Comparison of ENCODE assay signal across 10 cellular contexts in genomic region chr7:73721237-73721848, GRCh38. TPM values are rescaled to one million over a fixed set of nuclear protein-coding genes. Genes with fewer than 3 reads are reported as not detected.
A peak's percentile ranks its signal among the peaks of the same experiment; 100 is the strongest.
DNase-seq lines count a peak whose midpoint lies in the region; ATAC-seq lines count a peak whose summit lies in the region.
"Had no signal": no experiment of that assay in that cellular context is flagged by ENCODE, and none has a peak within 500 bp of the region (broad histone marks: within the 10 kb centered on the region; RNA-seq: fewer than 3 reads in every experiment).

No MANE protein-coding gene starts in this region.

- intact Hi-C loops in left cardiac atrium (cut with DNase I), result loop anchor here in 1 of 2 donors (5.0 kb wide), 1 partner anchor 49 kb away; no protein-coding TSS in a partner anchor

- H3K36me3 ChIP-seq in skeletal muscle tissue (ENCODE audit: control insufficient read depth in 3 of 3, insufficient read depth in 3 of 3, low read length in 3 of 3), result no peaks in the 10 kb centered on the region

- peak overlapping the region; percentile 49 for H3K27ac ChIP-seq in skeletal muscle tissue (ENCODE audit: low read depth, low read length)

- peaks cover 23 to 37% (median 26%) of the 10 kb centered on the region in 3 donors for H3K4me1 ChIP-seq in skeletal muscle tissue (ENCODE audit: control insufficient read depth in 3 of 3, insufficient read depth in 3 of 3, low read length in 3 of 3)

- H3K9me3 ChIP-seq in skeletal muscle tissue (ENCODE audit: control insufficient read depth in 3 of 3, low read length in 3 of 3), result no peaks in the 10 kb centered on the region

- ATAC-seq in left cardiac atrium (peak; percentile 55 to 76), GM21825 (IDR thresholded peaks at IDR 0.05; ENCODE audit: unreplicated experiment) (no peak)

- no peaks in the 10 kb centered on the region for H3K27me3 ChIP-seq in skeletal muscle tissue (ENCODE audit: control insufficient read depth in 3 of 3, insufficient read depth in 3 of 3, low read length in 3 of 3)

- H3K4me3 ChIP-seq in skeletal muscle tissue (ENCODE audit: low read length in 3 of 3), result no peak overlapping the region

- DNase-seq in DMS153 (lab: John Stamatoyannopoulos, UW) (peak; percentile 15), DMS153 treated with DMSO at 0.1 percent for 48 hours (lab: John Stamatoyannopoulos, UW; ENCODE audit: unreplicated experiment) (no peak), RPMI7951 (ENCODE audit: low read depth) (peak; percentile 82), left cardiac atrium (peak; percentile 72), AG20443 (ENCODE audit: low spot score) (no peak)
- DNase-seq in stimulated activated CD4-positive, alpha-beta T cell treated with anti-CD3 and anti-CD28 coated beads, Interleukin-15, amount 100 ng/mL, for 24 hours, result no peak
- DNase-seq: activated CD4-positive, alpha-beta T cell treated with anti-CD3 and anti-CD28 coated beads for 48 hours; NCI-H526 had no signal

- peak overlapping the region in 1 of 3 donors; percentile 16 for H3K9ac ChIP-seq in skeletal muscle tissue (ENCODE audit: low read depth in 1 of 3, low read length in 3 of 3)

RNA-seq across cellular contexts. Expression of gene STX1A, which starts 1.9 kb away (rescaled TPM):
- 36.4 and 45.6 TPM in 2 replicates for total RNA-seq in RPMI7951 (2014; rRNA removed; shearing (Covaris generic))
- 1 to 10 TPM; 2.0 to 2.6 TPM for total RNA-seq in left cardiac atrium
- total RNA-seq in skeletal muscle tissue, result 8.4 TPM

RNA-seq across cellular contexts. Expression of gene ABHD11, which starts 17.3 kb away (rescaled TPM):
- total RNA-seq in RPMI7951 (2014; rRNA removed; shearing (Covaris generic)), result 19.8 and 20.7 TPM in 2 replicates
- total RNA-seq in left cardiac atrium (10 to 100 TPM; 22.6 to 27.4 TPM), skeletal muscle tissue (13.6 TPM)

RNA-seq across cellular contexts. Expression of gene BUD23, which starts 37.9 kb away (rescaled TPM):
- total RNA-seq in RPMI7951 (2014; rRNA removed; shearing (Covaris generic)), result 54.5 and 55.3 TPM in 2 replicates
- total RNA-seq in left cardiac atrium, result 10 to 100 TPM; 70.3 to 72.5 TPM
- total RNA-seq in skeletal muscle tissue, result 45.4 TPM

RNA-seq across cellular contexts. Expression of gene DNAJC30, which starts 38.1 kb away (rescaled TPM):
- total RNA-seq in RPMI7951 (2014; rRNA removed; shearing (Covaris generic)), result 2.3 and 2.5 TPM in 2 replicates
- total RNA-seq in left cardiac atrium (10 to 100 TPM; 13.6 to 14.3 TPM), skeletal muscle tissue (1.6 TPM)

RNA-seq across cellular contexts. Expression of gene CLDN3, which starts 48.7 kb away (rescaled TPM):
- total RNA-seq in RPMI7951 (2014; rRNA removed; shearing (Covaris generic)), result not detected in 2 replicates
- total RNA-seq in left cardiac atrium, result not detected
- total RNA-seq in skeletal muscle tissue, result 0.52 TPM

Comparison
In these comparisons a context has a peak if more than half of its experiments do, and no peak if none do; other contexts are left out.
1. DNase-seq: peak in DMS153 (single experiment), RPMI7951 (single experiment) and left cardiac atrium (single experiment); none in DMS153 treated with DMSO at 0.1 percent for 48 hours (single experiment), AG20443 (single experiment) and stimulated activated CD4-positive, alpha-beta T cell treated with anti-CD3 and anti-CD28 coated beads, Interleukin-15, amount 100 ng/mL, for 24 hours (single experiment).